Comparison of ENCODE assay signal across 8 cellular contexts in genomic region chr13:28753208-28753892, GRCh38. TPM values are rescaled to one million over a fixed set of nuclear protein-coding genes. Genes with fewer than 3 reads are reported as not detected.
DNase-seq lines count a peak whose midpoint lies in the region; ATAC-seq, FAIRE-seq and TF ChIP-seq lines count a peak whose summit lies in the region.

No MANE protein-coding gene starts in this region.

- in situ Hi-C loops in Caki2 (cut with HindIII; ENCODE audit: low pct_unique_long_range_greater_than_20kb, low sequenced_read_pairs) = no loop called here

- FAIRE-seq in GM12891 (lab: Jason Lieb, UNC) = no peak

- H3K4me3 Mint-ChIP-seq in endothelial cell (ENCODE audit: unreplicated experiment) (no peak overlapping the region), nephron (no peak overlapping the region)

- H3K4me1 Mint-ChIP-seq in endothelial cell (ENCODE audit: unreplicated experiment) (peaks cover 41% of the 10 kb centered on the region), nephron (peaks cover 5% of the 10 kb centered on the region)

- H3K36me3 Mint-ChIP-seq in endothelial cell (ENCODE audit: low read depth, unreplicated experiment) (peaks cover 3% of the 10 kb centered on the region), nephron (ENCODE audit: low read depth) (no peaks in the 10 kb centered on the region)

- H3K27ac Mint-ChIP-seq in endothelial cell (ENCODE audit: unreplicated experiment) (peak overlapping the region; percentile 61), nephron (peak overlapping the region; percentile 22 to 82 (median 59))

- no peak for ATAC-seq in HG02623 (IDR thresholded peaks at IDR 0.05; ENCODE audit: unreplicated experiment)

- TF ChIP-seq POLR2A in GM12891 (IDR thresholded peaks at IDR 0.05; ENCODE audit: low read depth, low read length) = no peak

- peaks cover 5% of the 10 kb centered on the region for H3K9me3 Mint-ChIP-seq in endothelial cell (ENCODE audit: unreplicated experiment)
- peaks cover 17% of the 10 kb centered on the region for H3K9me3 Mint-ChIP-seq in nephron

- DNase-seq in Caki2 (ENCODE audit: low read depth) (peak; percentile 73), NCI-H226 (peak; percentile 78), endothelial cell (ENCODE audit: low spot score) (no peak), GM12891 (ENCODE audit: insufficient read length, low spot score) (no peak), medulla oblongata (ENCODE audit: extremely low spot score) (no peak), NCI-H2227 treated with DMSO at 0.1 percent for 48 hours (lab: John Stamatoyannopoulos, UW) (no peak)

- TF ChIP-seq CTCF in endothelial cell (IDR thresholded peaks at IDR 0.05; ENCODE audit: unreplicated experiment) (no peak), nephron (IDR thresholded peaks at IDR 0.05; ENCODE audit: unreplicated experiment in 3 of 3) (no peak)

- H3K27me3 Mint-ChIP-seq in endothelial cell (ENCODE audit: unreplicated experiment) = peaks cover 7% of the 10 kb centered on the region
- H3K27me3 Mint-ChIP-seq in nephron (ENCODE audit: low read depth) = no peaks in the 10 kb centered on the region

TF ChIP-seq in GM12891, 5 proteins besides CTCF, POLR2A, EP300 and RAD21:
- no peak for TF ChIP-seq TAF1 (IDR thresholded peaks at IDR 0.05; ENCODE audit: low read depth, low read length)
- no peak for TF ChIP-seq POLR2AphosphoS5 (IDR thresholded peaks at IDR 0.05; ENCODE audit: low read depth, low read length)
- TF ChIP-seq PAX5 (IDR thresholded peaks at IDR 0.05; ENCODE audit: insufficient read depth, low read length, severe bottlenecking) = no peak
- no peak for TF ChIP-seq SPI1 (IDR thresholded peaks at IDR 0.05; ENCODE audit: low read depth, low read length)
- TF ChIP-seq POU2F2 (IDR thresholded peaks at IDR 0.05; ENCODE audit: low read depth, low read length) = no peak
TF ChIP-seq in GM12891: peak in this region for 0.

RNA-seq across cellular contexts. Expression of gene SLC46A3, which starts 34.6 kb away (rescaled TPM):
- total RNA-seq in Caki2 (2014; rRNA removed; shearing (Covaris generic); ENCODE audit: low replicate concordance) = 1.8 and 2.3 TPM in 2 replicates
- 7.7 TPM for total RNA-seq in endothelial cell (ENCODE audit: unreplicated experiment)
- polyA plus RNA-seq in GM12891 (2012; ENCODE audit: low read depth, missing spikeins) = 6.2 TPM

Comparison
In these comparisons a context has a peak if more than half of its experiments do, and no peak if none do; other contexts are left out.
1. DNase-seq: peak in Caki2 (single experiment) and NCI-H226 (single experiment); none in endothelial cell (single experiment), GM12891 (single experiment), medulla oblongata (single experiment) and NCI-H2227 treated with DMSO at 0.1 percent for 48 hours (single experiment).